ENCODE assay signal across 1 cellular context in genomic region chr13:53200498-53201453, GRCh38.
TF ChIP-seq lines count a peak whose summit lies in the region.

No MANE protein-coding gene starts in this region.

TF ChIP-seq in H1, 55 proteins besides CTCF, POLR2A, EP300 and RAD21:
- no peak for TF ChIP-seq ATF3 (IDR thresholded peaks at IDR 0.05; ENCODE audit: insufficient read depth, low read depth, low read length)
- no peak for TF ChIP-seq KDM5A (IDR thresholded peaks at IDR 0.05; ENCODE audit: low read length)
- no peak for TF ChIP-seq SAP30 (IDR thresholded peaks at IDR 0.05; ENCODE audit: insufficient read depth, insufficient replicate concordance, low read length)
- no peak for TF ChIP-seq KDM1A (IDR thresholded peaks at IDR 0.05; ENCODE audit: borderline replicate concordance, low read length)
- TF ChIP-seq TBP (IDR thresholded peaks at IDR 0.05; ENCODE audit: low read depth, low read length): no peak
- TF ChIP-seq BCL11A (IDR thresholded peaks at IDR 0.05; ENCODE audit: low read depth in 2 of 2, low read length in 2 of 2): no peak
- 0 out of 2 replicates have a peak, but pooled peaks have one; percentile 3 for TF ChIP-seq SRF (IDR thresholded peaks at IDR 0.05; ENCODE audit: low read depth, low read length)
- no peak for TF ChIP-seq RXRA (IDR thresholded peaks at IDR 0.05; ENCODE audit: insufficient read depth, low read depth, low read length)
- no peak for TF ChIP-seq RFX5 (IDR thresholded peaks at IDR 0.05; ENCODE audit: borderline replicate concordance, low read depth, low read length)
- no peak for TF ChIP-seq SIRT6 (IDR thresholded peaks at IDR 0.05; ENCODE audit: low read length)
- TF ChIP-seq KDM4A (IDR thresholded peaks at IDR 0.05; ENCODE audit: low read depth, low read length, severe bottlenecking): peak; percentile 91
- no peak for TF ChIP-seq PHF8 (conservative IDR thresholded peaks at IDR 0.05; ENCODE audit: low read depth, low read length)
- no peak for TF ChIP-seq POLR2AphosphoS5 (IDR thresholded peaks at IDR 0.05; ENCODE audit: low read depth, low read length)
- peak; percentile 69 for TF ChIP-seq BACH1 (IDR thresholded peaks at IDR 0.05; ENCODE audit: low read length)
- no peak for TF ChIP-seq ATF2 (IDR thresholded peaks at IDR 0.05; ENCODE audit: low read length)
- TF ChIP-seq HDAC2 (IDR thresholded peaks at IDR 0.05; ENCODE audit: borderline replicate concordance in 1 of 2, low read depth in 2 of 2, low read length in 2 of 2): peak in 1 of 2 experiments; percentile 20; a peak in 2 of 4 replicates
- TF ChIP-seq EZH2 (IDR thresholded peaks at IDR 0.05; ENCODE audit: low read depth, low read length, severe bottlenecking): no peak
- no peak for TF ChIP-seq SIX5 (IDR thresholded peaks at IDR 0.05; ENCODE audit: low read depth, low read length)
- no peak for TF ChIP-seq MAFK (IDR thresholded peaks at IDR 0.05; ENCODE audit: low read depth, low read length)
- TF ChIP-seq SUZ12 (IDR thresholded peaks at IDR 0.05; ENCODE audit: low read length): no peak; the same call in 1 of the 2 replicates
- TF ChIP-seq NANOG (IDR thresholded peaks at IDR 0.05; ENCODE audit: insufficient read depth, low read depth, low read length, poor library complexity, severe bottlenecking): no peak
- no peak for TF ChIP-seq CHD2 (IDR thresholded peaks at IDR 0.05; ENCODE audit: low read length)
- no peak for TF ChIP-seq EGR1 (IDR thresholded peaks at IDR 0.05; ENCODE audit: borderline replicate concordance, low read depth, low read length)
- TF ChIP-seq E2F6 (IDR thresholded peaks at IDR 0.05): peak; percentile 86
- no peak for TF ChIP-seq GTF2F1 (IDR thresholded peaks at IDR 0.05; ENCODE audit: borderline replicate concordance, low read depth, low read length)
- TF ChIP-seq TAF1 (IDR thresholded peaks at IDR 0.05; ENCODE audit: low read depth, low read length): 0 out of 2 replicates have a peak, but pooled peaks have one; percentile 10
- TF ChIP-seq USF2 (IDR thresholded peaks at IDR 0.05; ENCODE audit: low read length): no peak
- peak; percentile 90 for TF ChIP-seq CREB1 (IDR thresholded peaks at IDR 0.05)
- no peak for TF ChIP-seq NRF1 (IDR thresholded peaks at IDR 0.05; ENCODE audit: low read depth, low read length)
- no peak for TF ChIP-seq CHD7 (IDR thresholded peaks at IDR 0.05; ENCODE audit: insufficient replicate concordance, low read length)
- TF ChIP-seq HDAC6 (IDR thresholded peaks at IDR 0.05; ENCODE audit: low read depth, low read length): no peak
- peak; percentile 91 for TF ChIP-seq MAX (IDR thresholded peaks at IDR 0.05)
- no peak for TF ChIP-seq SP2 (IDR thresholded peaks at IDR 0.05; ENCODE audit: low read length)
- no peak for TF ChIP-seq TCF12 (IDR thresholded peaks at IDR 0.05; ENCODE audit: low read depth, low read length)
- TF ChIP-seq CBX5 (IDR thresholded peaks at IDR 0.05; ENCODE audit: low read depth, low read length): no peak
- TF ChIP-seq RNF2 (IDR thresholded peaks at IDR 0.05; ENCODE audit: borderline replicate concordance, low read depth, low read length, missing control alignments, poor library complexity, severe bottlenecking): no peak
- no peak for TF ChIP-seq JUND (IDR thresholded peaks at IDR 0.05; ENCODE audit: low read length)
- TF ChIP-seq ZNF274 (IDR thresholded peaks at IDR 0.05; ENCODE audit: borderline replicate concordance, extremely low read depth, low read length): no peak
- no peak for TF ChIP-seq SP1 (IDR thresholded peaks at IDR 0.05; ENCODE audit: low read depth, low read length)
- no peak for TF ChIP-seq YY1 (IDR thresholded peaks at IDR 0.05; ENCODE audit: low read depth, low read length)
- TF ChIP-seq SP4 (IDR thresholded peaks at IDR 0.05; ENCODE audit: low read length): no peak
- peak; percentile 6; the same call in 1 of the 2 replicates for TF ChIP-seq RBBP5 (IDR thresholded peaks at IDR 0.05; ENCODE audit: borderline replicate concordance, low read depth, low read length)
- TF ChIP-seq BRCA1 (IDR thresholded peaks at IDR 0.05; ENCODE audit: low read depth, low read length): no peak
- peak; percentile 29; the same call in 1 of the 2 replicates for TF ChIP-seq TEAD4 (IDR thresholded peaks at IDR 0.05; ENCODE audit: low read depth, low read length)
- TF ChIP-seq TAF7 (optimal IDR thresholded peaks at IDR 0.05; ENCODE audit: borderline replicate concordance, low read depth, low read length): peak; percentile 71
- TF ChIP-seq SIN3A (conservative IDR thresholded peaks at IDR 0.05 in 1 of 2, IDR thresholded peaks at IDR 0.05 in 1 of 2; ENCODE audit: low read depth in 1 of 2, low read length in 2 of 2): peak; percentile 86 to 88
- TF ChIP-seq JUN (IDR thresholded peaks at IDR 0.05; ENCODE audit: low read depth, low read length): no peak
- 0 out of 2 replicates have a peak, but pooled peaks have one; percentile 38 for TF ChIP-seq GABPA (IDR thresholded peaks at IDR 0.05; ENCODE audit: borderline replicate concordance, insufficient read depth, low read length)
- no peak for TF ChIP-seq CBX8 (IDR thresholded peaks at IDR 0.05; ENCODE audit: borderline replicate concordance, low read depth, low read length)
- no peak for TF ChIP-seq FOSL1 (IDR thresholded peaks at IDR 0.05; ENCODE audit: insufficient read depth, low read depth, low read length)
- TF ChIP-seq POU5F1 (IDR thresholded peaks at IDR 0.05; ENCODE audit: low read depth, low read length): no peak
- TF ChIP-seq CHD1 (IDR thresholded peaks at IDR 0.05; ENCODE audit: low read depth, low read length): no peak
- no peak for TF ChIP-seq CTBP2 (IDR thresholded peaks at IDR 0.05; ENCODE audit: borderline replicate concordance, insufficient read depth, insufficient read length, low read length)
- TF ChIP-seq ASH2L (IDR thresholded peaks at IDR 0.05; ENCODE audit: low read length): peak; percentile 27
- TF ChIP-seq CEBPB (IDR thresholded peaks at IDR 0.05; ENCODE audit: low read depth, low read length): no peak
TF ChIP-seq in H1: peak in this region for 14.
